ENCODE assay signal across 1 cellular context in genomic region chr11:119081682-119082081, GRCh38.
TF ChIP-seq lines count a peak whose summit lies in the region.

No MANE protein-coding gene starts in this region.

TF ChIP-seq in HepG2, 621 proteins besides CTCF, POLR2A, EP300 and RAD21:
- no peak for TF ChIP-seq FIP1L1 (IDR thresholded peaks at IDR 0.05; ENCODE audit: borderline replicate concordance, insufficient read depth, low read depth, low read length)
- TF ChIP-seq ZNF207 (IDR thresholded peaks at IDR 0.05; ENCODE audit: borderline replicate concordance) = no peak
- no peak for TF ChIP-seq SETDB1 (CRISPR knock-in tag; IDR thresholded peaks at IDR 0.05; ENCODE audit: borderline replicate concordance)
- TF ChIP-seq ZNF792 (CRISPR knock-in tag; IDR thresholded peaks at IDR 0.05) = no peak
- TF ChIP-seq HHEX (CRISPR knock-in tag; IDR thresholded peaks at IDR 0.05) = no peak
- TF ChIP-seq CEBPG (CRISPR knock-in tag; IDR thresholded peaks at IDR 0.05) = no peak
- no peak for TF ChIP-seq MAFG (CRISPR knock-in tag; IDR thresholded peaks at IDR 0.05)
- no peak for TF ChIP-seq ZXDC (CRISPR knock-in tag; IDR thresholded peaks at IDR 0.05)
- TF ChIP-seq DZIP1 (CRISPR knock-in tag; IDR thresholded peaks at IDR 0.05) = no peak
- TF ChIP-seq CC2D1A (CRISPR knock-in tag; IDR thresholded peaks at IDR 0.05) = no peak
